In genomic region chr7:130421685-130422084, GRCh38 we compare ENCODE assay signal across 9 cellular contexts. TPM values are rescaled to one million over a fixed set of nuclear protein-coding genes. Genes with fewer than 3 reads are reported as not detected.
DNase-seq lines count a peak whose midpoint lies in the region; ATAC-seq and TF ChIP-seq lines count a peak whose summit lies in the region.
"Had no signal": no experiment of that assay in that cellular context is flagged by ENCODE, and none has a peak within 500 bp of the region (broad histone marks: within the 10 kb centered on the region; RNA-seq: fewer than 3 reads in every experiment).

No MANE protein-coding gene starts in this region.

- no peaks in the 10 kb centered on the region for H3K27me3 Mint-ChIP-seq in activated T-helper 17 cell treated with anti-CD3 and anti-CD28 coated beads, Interleukin-2, amount 50 U/mL, for 72 hours

- H3K4me1 Mint-ChIP-seq in activated T-helper 17 cell treated with anti-CD3 and anti-CD28 coated beads, Interleukin-2, amount 50 U/mL, for 72 hours, result peaks cover 7% of the 10 kb centered on the region

- peak; percentile 97 for DNase-seq in DMS79 treated with DMSO at 0.1 percent for 48 hours (lab: John Stamatoyannopoulos, UW)
- peak; percentile 76 for DNase-seq in NCI-H1417 treated with DMSO at 0.1 percent for 48 hours (lab: John Stamatoyannopoulos, UW)
- peak; percentile 55 for DNase-seq in midbrain (lab: John Stamatoyannopoulos, UW)
- DNase-seq in mucosa of gallbladder (ENCODE audit: low spot score), result no peak
- no peak for DNase-seq in coronary artery (ENCODE audit: low spot score)
- DNase-seq in activated CD8-positive, alpha-beta memory T cell treated with anti-CD3 and anti-CD28 coated beads for 24 hours, result no peak

- no peak for TF ChIP-seq CTCF in coronary artery (IDR thresholded peaks at IDR 0.05)

- peak; percentile 37 for ATAC-seq in activated T-helper 17 cell treated with anti-CD3 and anti-CD28 coated beads, Interleukin-2, amount 50 U/mL, for 72 hours (replicated peaks)
- no peak for ATAC-seq in HG02840 (IDR thresholded peaks at IDR 0.05; ENCODE audit: low FRiP score, unreplicated experiment)

- no peaks in the 10 kb centered on the region for H3K9me3 Mint-ChIP-seq in activated T-helper 17 cell treated with anti-CD3 and anti-CD28 coated beads, Interleukin-2, amount 50 U/mL, for 72 hours

- no peak overlapping the region for H3K4me3 ChIP-seq in coronary artery

- no peak overlapping the region for H3K4me3 Mint-ChIP-seq in activated T-helper 17 cell treated with anti-CD3 and anti-CD28 coated beads, Interleukin-2, amount 50 U/mL, for 72 hours

- no peak overlapping the region for H3K27ac ChIP-seq in coronary artery

- H3K36me3 Mint-ChIP-seq in activated T-helper 17 cell treated with anti-CD3 and anti-CD28 coated beads, Interleukin-2, amount 50 U/mL, for 72 hours (ENCODE audit: low read depth), result peaks cover 9% of the 10 kb centered on the region

- H3K27ac Mint-ChIP-seq in activated T-helper 17 cell treated with anti-CD3 and anti-CD28 coated beads, Interleukin-2, amount 50 U/mL, for 72 hours, result no peak overlapping the region

RNA-seq across cellular contexts. Expression of gene CEP41, which starts 19.1 kb away (rescaled TPM):
- 10 to 100 TPM in 1 of 2 donors, 1 to 10 TPM in 1; 8.3 to 14.0 TPM for total RNA-seq in activated T-helper 17 cell treated with anti-CD3 and anti-CD28 coated beads, Interleukin-2, amount 50 U/mL, for 72 hours
- total RNA-seq in mucosa of gallbladder, result 15.7 TPM

RNA-seq across cellular contexts. Expression of gene CPA1, which starts 41.4 kb away (rescaled TPM):
- not detected for total RNA-seq in activated T-helper 17 cell treated with anti-CD3 and anti-CD28 coated beads, Interleukin-2, amount 50 U/mL, for 72 hours
- 27.8 TPM for total RNA-seq in mucosa of gallbladder
- total RNA-seq: epithelial cell of proximal tubule had no signal

Comparison
In these comparisons a context has a peak if more than half of its experiments do, and no peak if none do; other contexts are left out.
1. DNase-seq: peak in DMS79 treated with DMSO at 0.1 percent for 48 hours (single experiment), NCI-H1417 treated with DMSO at 0.1 percent for 48 hours (single experiment) and midbrain (single experiment); none in mucosa of gallbladder (single experiment), coronary artery (single experiment) and activated CD8-positive, alpha-beta memory T cell treated with anti-CD3 and anti-CD28 coated beads for 24 hours (single experiment).
2. RNA of gene CPA1, which starts 41.4 kb away (total RNA-seq): 27.8 TPM in mucosa of gallbladder (single experiment); not detected in activated T-helper 17 cell treated with anti-CD3 and anti-CD28 coated beads, Interleukin-2, amount 50 U/mL, for 72 hours; every median in the first group is over 10 times any median in the second.